17 cellular contexts compared by ENCODE assay signal in genomic region chr19:14158276-14159023, GRCh38. TPM values are rescaled to one million over a fixed set of nuclear protein-coding genes. Genes with fewer than 3 reads are reported as not detected.
DNase-seq lines count a peak whose midpoint lies in the region; ATAC-seq and TF ChIP-seq lines count a peak whose summit lies in the region.
"Had no signal": no experiment of that assay in that cellular context is flagged by ENCODE, and none has a peak within 500 bp of the region (broad histone marks: within the 10 kb centered on the region; RNA-seq: fewer than 3 reads in every experiment).

No MANE protein-coding gene starts in this region.

- POLR2A ChIA-PET in HEK293 (lab: Yijun Ruan, JAX): interaction anchor here (0.6 to 2.7 kb wide), 2 partner anchors 22 to 44 kb away, joined by 3 to 9 read pairs; partner anchors contain the start of gene ASF1B
- POLR2A ChIA-PET in activated CD8-positive, alpha-beta T cell treated with anti-CD3 and anti-CD28 coated beads, Interleukin-2, amount 10 ng/mL, durations not matched to agents 7 days and 5 days (lab: Charles Lee): interaction anchor here (0.6 to 1.1 kb wide), 3 partner anchors 9 to 355 kb away, joined by 3 to 5 read pairs (median 3); no protein-coding TSS in a partner anchor

- H3K36me3 Mint-ChIP-seq in activated CD8-positive, alpha-beta T cell treated with anti-CD3 and anti-CD28 coated beads, Interleukin-2, amount 10 ng/mL, durations not matched to agents 7 days and 5 days (ENCODE audit: low read depth): no peaks in the 10 kb centered on the region

- H3K4me2 ChIP-seq in BLaER1 treated with 17β-estradiol and CSF1 and Interleukin-3, amounts not matched to agents 10 nM and 100 nM: peak overlapping the region in 9 of 11 experiments; percentile 44 to 83 (median 68); a peak in 19 of 22 replicates
- H3K4me2 ChIP-seq in mesenchymal stem cell (ENCODE audit: low read length, poor library complexity, severe bottlenecking): no peak overlapping the region

- TF ChIP-seq CTCF in HEK293 (tag by site-specific recombination; IDR thresholded peaks at IDR 0.05) (no peak), sigmoid colon (IDR thresholded peaks at IDR 0.05) (no peak)

- peak overlapping the region in 3 of 11 experiments; percentile 23 to 40 (median 34); a peak in 3 of 22 replicates for H3K27ac ChIP-seq in BLaER1 treated with 17β-estradiol and CSF1 and Interleukin-3, amounts not matched to agents 10 nM and 100 nM
- H3K27ac ChIP-seq in HEK293 (ENCODE audit: extremely low read depth, low read depth, low read length): no peak overlapping the region
- no peak overlapping the region for H3K27ac ChIP-seq in mesenchymal stem cell (ENCODE audit: low read length, poor library complexity, severe bottlenecking)
- no peak overlapping the region for H3K27ac ChIP-seq in sigmoid colon
- H3K27ac ChIP-seq: GM23248 had no signal

- TF ChIP-seq POLR2A in sigmoid colon (IDR thresholded peaks at IDR 0.05): no peak

- no peak overlapping the region for H3K23ac ChIP-seq in mesenchymal stem cell (ENCODE audit: low read length in 2 of 2)

- H3K27ac Mint-ChIP-seq in activated CD8-positive, alpha-beta T cell treated with anti-CD3 and anti-CD28 coated beads, Interleukin-2, amount 10 ng/mL, durations not matched to agents 7 days and 5 days: no peak overlapping the region
- H3K27ac Mint-ChIP-seq: CD8-positive, alpha-beta T cell; HFFc6 had no signal

- no peaks in the 10 kb centered on the region for H3K27me3 Mint-ChIP-seq in activated CD8-positive, alpha-beta T cell treated with anti-CD3 and anti-CD28 coated beads, Interleukin-2, amount 10 ng/mL, durations not matched to agents 7 days and 5 days (ENCODE audit: low read depth)

- no peak overlapping the region for H4K91ac ChIP-seq in mesenchymal stem cell (ENCODE audit: low read length)

- no peak overlapping the region for H2AFZ ChIP-seq in mesenchymal stem cell (ENCODE audit: low read depth, low read length)
- H2AFZ ChIP-seq: GM23248 had no signal

- no peaks in the 10 kb centered on the region for H3K4me1 Mint-ChIP-seq in activated CD8-positive, alpha-beta T cell treated with anti-CD3 and anti-CD28 coated beads, Interleukin-2, amount 10 ng/mL, durations not matched to agents 7 days and 5 days (ENCODE audit: low read depth)

- peaks cover 1% of the 10 kb centered on the region for H3K79me1 ChIP-seq in mesenchymal stem cell (replicated peaks; ENCODE audit: low read length, poor library complexity, severe bottlenecking)

- H3K4me1 ChIP-seq in BLaER1 treated with 17β-estradiol and CSF1 and Interleukin-3, amounts not matched to agents 10 nM and 100 nM: peaks cover 13 to 51% (median 37%) of the 10 kb centered on the region in 10 experiments; a peak in 19 of 20 replicates
- H3K4me1 ChIP-seq in HEK293 (ENCODE audit: control insufficient read depth, insufficient read depth, low read length) (no peaks in the 10 kb centered on the region), mesenchymal stem cell (ENCODE audit: control insufficient read depth, insufficient read depth, low read depth, low read length) (peaks cover 13% of the 10 kb centered on the region), sigmoid colon (no peaks in the 10 kb centered on the region)

- no peak overlapping the region for H3K14ac ChIP-seq in mesenchymal stem cell (ENCODE audit: low read length in 2 of 2)

- no peaks in the 10 kb centered on the region for H3K9me3 Mint-ChIP-seq in activated CD8-positive, alpha-beta T cell treated with anti-CD3 and anti-CD28 coated beads, Interleukin-2, amount 10 ng/mL, durations not matched to agents 7 days and 5 days (ENCODE audit: insufficient read depth)
- H3K9me3 Mint-ChIP-seq: CD8-positive, alpha-beta T cell; HFFc6 had no signal

- intact Hi-C loops in sigmoid colon (cut with DNase I): no loop called here

- no peak overlapping the region for H2BK120ac ChIP-seq in mesenchymal stem cell (ENCODE audit: low read depth, low read length)

- DNase-seq in mesenchymal stem cell: no peak
- peak; percentile 60 for DNase-seq in sigmoid colon
- no peak for DNase-seq in iPS-NIHi7 (ENCODE audit: extremely low spot score)
- no peak for DNase-seq in activated CD8-positive, alpha-beta T cell treated with anti-CD3 and anti-CD28 coated beads, Interleukin-2, amount 10 ng/mL, durations not matched to agents 7 days and 5 days
- DNase-seq: ACHN; AML-193; Calu3; CD8-positive, alpha-beta T cell; DMS53; DND-41; EL; GM23248; HCEC 1CT; HFFc6 had no signal

- H3K4me3 ChIP-seq in BLaER1 treated with 17β-estradiol and CSF1 and Interleukin-3, amounts not matched to agents 10 nM and 100 nM: no peak overlapping the region
- H3K4me3 ChIP-seq in HEK293 (ENCODE audit: low read depth, low read length): no peak overlapping the region
- H3K4me3 ChIP-seq in mesenchymal stem cell (ENCODE audit: insufficient read depth in 1 of 2, low read depth in 1 of 2, low read length in 2 of 2): no peak overlapping the region
- H3K4me3 ChIP-seq in sigmoid colon: no peak overlapping the region
- H3K4me3 ChIP-seq: GM23248 had no signal

- no peak overlapping the region for H4K8ac ChIP-seq in mesenchymal stem cell (ENCODE audit: low read length)

- no peak for ATAC-seq in activated CD8-positive, alpha-beta T cell treated with anti-CD3 and anti-CD28 coated beads, Interleukin-2, amount 10 ng/mL, durations not matched to agents 7 days and 5 days
- no peak for ATAC-seq in HG02970 (IDR thresholded peaks at IDR 0.05; ENCODE audit: low FRiP score, unreplicated experiment)
- ATAC-seq: CD8-positive, alpha-beta T cell had no signal

- H2BK12ac ChIP-seq in mesenchymal stem cell (ENCODE audit: low read length in 2 of 2): no peak overlapping the region

- no peak overlapping the region for H3K4ac ChIP-seq in mesenchymal stem cell (ENCODE audit: low read depth in 1 of 2, low read length in 2 of 2)

- no peaks in the 10 kb centered on the region for H3K27me3 ChIP-seq in BLaER1 treated with 17β-estradiol and CSF1 and Interleukin-3, amounts not matched to agents 10 nM and 100 nM
- H3K27me3 ChIP-seq in mesenchymal stem cell (ENCODE audit: control insufficient read depth in 1 of 2, insufficient read depth in 1 of 2, low read length in 2 of 2): no peaks in the 10 kb centered on the region
- no peaks in the 10 kb centered on the region for H3K27me3 ChIP-seq in sigmoid colon

- no peak overlapping the region for H2AK5ac ChIP-seq in mesenchymal stem cell (ENCODE audit: low read length, severe bottlenecking)

- H3K18ac ChIP-seq in mesenchymal stem cell (ENCODE audit: low read depth in 1 of 2, low read length in 2 of 2): no peak overlapping the region

- CTCF ChIA-PET in HEK293 (lab: Yijun Ruan, JAX): interaction anchor here (0.8 to 1.4 kb wide), 2 partner anchors 11 to 322 kb away, joined by 4 to 5 read pairs; no protein-coding TSS in a partner anchor
- CTCF ChIA-PET in activated CD8-positive, alpha-beta T cell treated with anti-CD3 and anti-CD28 coated beads, Interleukin-2, amount 10 ng/mL, durations not matched to agents 7 days and 5 days (lab: Charles Lee): interaction anchor here (1.6 kb wide), 1 partner anchor 22 kb away, joined by 4 read pairs; the partner anchor contains the start of gene ASF1B

- peaks cover 6 to 42% (median 14%) of the 10 kb centered on the region in 11 experiments; a peak in 13 of 22 replicates for H4K20me1 ChIP-seq in BLaER1 treated with 17β-estradiol and CSF1 and Interleukin-3, amounts not matched to agents 10 nM and 100 nM

- peak overlapping the region in 6 of 11 experiments; percentile 13 to 56 (median 38); a peak in 9 of 22 replicates for H3K9ac ChIP-seq in BLaER1 treated with 17β-estradiol and CSF1 and Interleukin-3, amounts not matched to agents 10 nM and 100 nM
- H3K9ac ChIP-seq in mesenchymal stem cell (ENCODE audit: low read length): no peak overlapping the region
- H3K9ac ChIP-seq: GM23248 had no signal

- no peak for TF ChIP-seq EP300 in sigmoid colon (IDR thresholded peaks at IDR 0.05)

- H3K36me3 ChIP-seq in BLaER1 treated with 17β-estradiol and CSF1 and Interleukin-3, amounts not matched to agents 10 nM and 100 nM: peaks cover 30 to 75% (median 51%) of the 10 kb centered on the region in 11 experiments
- H3K36me3 ChIP-seq in HEK293 (ENCODE audit: control insufficient read depth in 2 of 2, insufficient read depth in 1 of 2, low read length in 2 of 2): peaks cover 0 to 82% of the 10 kb centered on the region in 2 experiments; a peak in 2 of 3 replicates
- H3K36me3 ChIP-seq in mesenchymal stem cell (ENCODE audit: control insufficient read depth in 1 of 2, insufficient read depth in 2 of 2, low read depth in 1 of 2, low read length in 2 of 2): peaks cover 34 to 91% of the 10 kb centered on the region in 2 experiments
- H3K36me3 ChIP-seq in sigmoid colon: peaks cover 31 to 84% (median 43%) of the 10 kb centered on the region in 4 donors

- no peak overlapping the region for H3K4me3 Mint-ChIP-seq in activated CD8-positive, alpha-beta T cell treated with anti-CD3 and anti-CD28 coated beads, Interleukin-2, amount 10 ng/mL, durations not matched to agents 7 days and 5 days
- H3K4me3 Mint-ChIP-seq: CD8-positive, alpha-beta T cell; HFFc6 had no signal

- H2BK5ac ChIP-seq in mesenchymal stem cell (ENCODE audit: low read depth, low read length, poor library complexity, severe bottlenecking): no peak overlapping the region

- no peaks in the 10 kb centered on the region for H3K9me3 ChIP-seq in BLaER1 treated with 17β-estradiol and CSF1 and Interleukin-3, amounts not matched to agents 10 nM and 100 nM (replicated peaks in 1 of 11)
- H3K9me3 ChIP-seq in HEK293 (ENCODE audit: control insufficient read depth, insufficient read depth, low read depth, low read length): no peaks in the 10 kb centered on the region
- H3K9me3 ChIP-seq in mesenchymal stem cell (ENCODE audit: control insufficient read depth, low read length): no peaks in the 10 kb centered on the region
- no peaks in the 10 kb centered on the region for H3K9me3 ChIP-seq in sigmoid colon

- peak overlapping the region; percentile 13 for H2BK15ac ChIP-seq in mesenchymal stem cell (ENCODE audit: low read depth, poor library complexity, severe bottlenecking)

- WGBS in mesenchymal stem cell: 92% methylated on average over 16 of the region's 16 CpGs
- WGBS in sigmoid colon, 2 donors: 93 to 94% methylated on average over 16 of the region's 16 CpGs

RNA-seq across cellular contexts. Expression of gene ASF1B, which starts 22.1 kb away (rescaled TPM):
- 3.5 TPM for polyA plus RNA-seq in mesenchymal stem cell (2013, experiment 1 of 2)
- 3.5 TPM for polyA plus RNA-seq in mesenchymal stem cell (2013, experiment 2 of 2)
- total RNA-seq in sigmoid colon: 1 to 10 TPM in 3 of 4 donors, not detected in 1; 1.1 to 2.0 (median 1.4) TPM
- polyA plus RNA-seq in sigmoid colon: 10 to 100 TPM in 2 of 3 donors, 1 to 10 TPM in 1; 3.6 to 26.9 (median 13.6) TPM
- 100 to 1,000 TPM; 131 TPM for total RNA-seq in activated CD8-positive, alpha-beta T cell treated with anti-CD3 and anti-CD28 coated beads, Interleukin-2, amount 10 ng/mL, durations not matched to agents 7 days and 5 days

RNA-seq across cellular contexts. Expression of gene PRKACA, which starts 40.9 kb away (rescaled TPM):
- polyA plus RNA-seq in mesenchymal stem cell (2013, experiment 1 of 2): 96.5 TPM
- 94.5 TPM for polyA plus RNA-seq in mesenchymal stem cell (2013, experiment 2 of 2)
- total RNA-seq in sigmoid colon: 10 to 100 TPM; 33.6 to 36.6 (median 35.2) TPM
- polyA plus RNA-seq in sigmoid colon: 10 to 100 TPM; 43.2 to 59.1 (median 51.3) TPM
- 10 to 100 TPM; 69.2 to 72.4 TPM for total RNA-seq in activated CD8-positive, alpha-beta T cell treated with anti-CD3 and anti-CD28 coated beads, Interleukin-2, amount 10 ng/mL, durations not matched to agents 7 days and 5 days

RNA-seq across cellular contexts. Expression of gene ADGRL1, which starts 47.5 kb away (rescaled TPM):
- polyA plus RNA-seq in mesenchymal stem cell (2013, experiment 1 of 2): 8.3 TPM
- polyA plus RNA-seq in mesenchymal stem cell (2013, experiment 2 of 2): 9.0 TPM
- total RNA-seq in sigmoid colon: 10 to 100 TPM; 11.1 to 37.5 (median 19.1) TPM
- polyA plus RNA-seq in sigmoid colon: 10 to 100 TPM in 1 of 3 donors, 1 to 10 TPM in 2; 3.0 to 28.8 (median 4.6) TPM
- total RNA-seq in activated CD8-positive, alpha-beta T cell treated with anti-CD3 and anti-CD28 coated beads, Interleukin-2, amount 10 ng/mL, durations not matched to agents 7 days and 5 days: 1 to 10 TPM; 6.3 to 7.7 TPM

Comparison
In these comparisons a context has a peak if more than half of its experiments do, and no peak if none do; other contexts are left out.
1. RNA of gene ASF1B, which starts 22.1 kb away (total RNA-seq): 131 TPM in activated CD8-positive, alpha-beta T cell treated with anti-CD3 and anti-CD28 coated beads, Interleukin-2, amount 10 ng/mL, durations not matched to agents 7 days and 5 days; 1.1 to 2.0 TPM in sigmoid colon; every median in the first group is over 10 times any median in the second.